ENCODE assay signal across 7 cellular contexts in genomic region chr11:123431619-123432018, GRCh38. TPM values are rescaled to one million over a fixed set of nuclear protein-coding genes. Genes with fewer than 3 reads are reported as not detected.
DNase-seq lines count a peak whose midpoint lies in the region; ATAC-seq and TF ChIP-seq lines count a peak whose summit lies in the region.

No MANE protein-coding gene starts in this region.

- H3K36me3 ChIP-seq in GM06990 (ENCODE audit: control insufficient read depth, insufficient read depth, low read length) (no peaks in the 10 kb centered on the region), OCI-LY3 (replicated peaks; ENCODE audit: low read depth, low read length) (no peaks in the 10 kb centered on the region), thyroid gland (no peaks in the 10 kb centered on the region)

- no peak for TF ChIP-seq POLR2A in thyroid gland (IDR thresholded peaks at IDR 0.05)

- H3K9me3 ChIP-seq in OCI-LY3 (ENCODE audit: insufficient read depth, low read length), result no peaks in the 10 kb centered on the region
- no peaks in the 10 kb centered on the region for H3K9me3 ChIP-seq in thyroid gland

- peaks cover 7 to 19% of the 10 kb centered on the region in 2 donors for H3K4me1 Mint-ChIP-seq in effector memory CD8-positive, alpha-beta T cell (ENCODE audit: low read depth in 2 of 2)

- no peaks in the 10 kb centered on the region for H3K36me3 Mint-ChIP-seq in effector memory CD8-positive, alpha-beta T cell (ENCODE audit: insufficient read depth)

- intact Hi-C loops in sciatic nerve (cut with DNase I), result no loop called here
- intact Hi-C loops in thyroid gland (cut with DNase I), result no loop called here

- TF ChIP-seq CTCF in GM06990 (IDR thresholded peaks at IDR 0.05; ENCODE audit: insufficient read depth, low read length, poor library complexity, severe bottlenecking) (no peak), OCI-LY3 (IDR thresholded peaks at IDR 0.05; ENCODE audit: low read depth, low read length) (no peak), GM20000 (IDR thresholded peaks at IDR 0.05; ENCODE audit: extremely low read depth, missing control alignments) (no peak), thyroid gland (IDR thresholded peaks at IDR 0.05) (no peak)

- H2AFZ ChIP-seq in OCI-LY3 (ENCODE audit: low read depth, low read length), result no peak overlapping the region

- H3K4me1 ChIP-seq in OCI-LY3 (ENCODE audit: low read length) (0 out of 2 replicates have a peak, but pooled peaks cover 8% of the 10 kb centered on the region), thyroid gland (peaks cover 0 to 5% of the 10 kb centered on the region in 2 donors)

- H3K4me3 Mint-ChIP-seq in effector memory CD8-positive, alpha-beta T cell, result peak overlapping the region; percentile 83 to 87

- no peaks in the 10 kb centered on the region for H3K9me3 Mint-ChIP-seq in effector memory CD8-positive, alpha-beta T cell

- H3K27me3 ChIP-seq in GM06990 (replicated peaks; ENCODE audit: control insufficient read depth, insufficient read depth, low read length), result no peaks in the 10 kb centered on the region
- peaks cover 41% of the 10 kb centered on the region for H3K27me3 ChIP-seq in OCI-LY3 (ENCODE audit: low read depth, low read length)
- H3K27me3 ChIP-seq in thyroid gland, result no peaks in the 10 kb centered on the region

- H4K20me1 ChIP-seq in OCI-LY3 (ENCODE audit: insufficient read depth, low read length), result no peaks in the 10 kb centered on the region

- H3K27ac ChIP-seq in OCI-LY3 (ENCODE audit: low read length), result no peak overlapping the region
- no peak overlapping the region for H3K27ac ChIP-seq in thyroid gland

- H3K27me3 Mint-ChIP-seq in effector memory CD8-positive, alpha-beta T cell, result peaks cover 0 to 2% of the 10 kb centered on the region in 2 donors

- no peak overlapping the region; the same call in 1 of the 2 replicates for H3K4me2 ChIP-seq in OCI-LY3 (ENCODE audit: low read length)

- no peaks in the 10 kb centered on the region for H3K79me2 ChIP-seq in OCI-LY3 (ENCODE audit: low read length)

- H3K4me3 ChIP-seq in GM06990 (replicated peaks; ENCODE audit: low read depth, low read length) (peak overlapping the region; percentile 74), OCI-LY3 (ENCODE audit: low read length) (0 out of 2 replicates have a peak overlapping the region, but pooled peaks have one; percentile 76), thyroid gland (replicated peaks in 1 of 3) (no peak overlapping the region)

- H3K27ac Mint-ChIP-seq in effector memory CD8-positive, alpha-beta T cell, result peak overlapping the region in 1 of 2 donors; percentile 57

- DNase-seq in GM06990 (ENCODE audit: extremely low read depth, insufficient read length), result no peak
- DNase-seq in effector memory CD8-positive, alpha-beta T cell, result no peak
- DNase-seq in sciatic nerve (ENCODE audit: low spot score), result no peak
- DNase-seq in GM20000 (ENCODE audit: low spot score), result no peak
- no peak for DNase-seq in thyroid gland

- WGBS in thyroid gland, 2 donors, result 77 to 81% methylated on average over 7 of the region's 7 CpGs

- no peak overlapping the region for H3K9ac ChIP-seq in OCI-LY3 (ENCODE audit: low read length)

- no peak for ATAC-seq in effector memory CD8-positive, alpha-beta T cell (replicated peaks)
- ATAC-seq in sciatic nerve (peak; percentile 29), HG03432 (IDR thresholded peaks at IDR 0.05; ENCODE audit: unreplicated experiment) (no peak)

RNA-seq across cellular contexts. Expression of gene GRAMD1B, which starts 1.6 kb away (rescaled TPM):
- total RNA-seq in sciatic nerve (38.2 TPM), thyroid gland (10 to 100 TPM in 2 of 4 donors, 1 to 10 TPM in 2; 7.0 to 22.7 (median 9.2) TPM)

Comparison
In these comparisons a context has a peak if more than half of its experiments do, and no peak if none do; other contexts are left out.
1. H3K4me3 ChIP-seq: peak in GM06990 (single experiment) and OCI-LY3 (single experiment); none in thyroid gland (0 of 3).